In the genomic region with DNA sequence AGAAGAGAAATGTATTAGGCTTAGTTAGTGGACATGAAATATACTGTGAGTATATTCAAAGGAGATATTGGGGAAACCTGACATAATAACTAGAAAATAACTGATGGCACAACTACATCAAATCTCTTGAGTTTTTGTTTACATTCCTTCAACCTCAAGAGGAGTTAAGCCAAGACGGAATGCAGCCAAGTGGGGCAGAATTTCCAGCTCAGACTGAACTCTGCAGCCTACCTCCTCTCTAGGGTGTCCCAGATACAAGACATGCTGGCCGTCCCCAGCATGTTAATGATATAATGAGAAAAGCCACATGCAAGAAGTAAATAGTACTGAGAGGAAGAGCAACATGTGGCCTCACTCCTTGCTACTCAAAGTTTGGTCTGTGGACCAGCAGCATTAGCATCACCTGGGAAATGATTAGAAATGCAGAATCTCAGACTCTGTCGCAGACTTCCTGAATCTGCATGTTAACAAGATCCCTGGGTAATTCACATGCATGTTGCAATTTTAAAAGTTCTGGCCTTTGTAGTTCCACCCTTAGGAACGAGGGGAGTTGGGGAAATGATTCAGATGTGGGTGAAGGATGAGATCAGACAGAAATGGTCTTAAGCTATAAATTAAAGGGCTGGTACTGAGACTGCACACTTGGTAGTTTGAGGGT, we compare ENCODE assay signal across 1 cellular context.
TF ChIP-seq lines count a peak whose summit lies in the region.

No MANE protein-coding gene starts in this region.

TF ChIP-seq in GM23338, 12 proteins besides CTCF, POLR2A, EP300 and RAD21 (continued from another document):
- TF ChIP-seq, protein P1, sequence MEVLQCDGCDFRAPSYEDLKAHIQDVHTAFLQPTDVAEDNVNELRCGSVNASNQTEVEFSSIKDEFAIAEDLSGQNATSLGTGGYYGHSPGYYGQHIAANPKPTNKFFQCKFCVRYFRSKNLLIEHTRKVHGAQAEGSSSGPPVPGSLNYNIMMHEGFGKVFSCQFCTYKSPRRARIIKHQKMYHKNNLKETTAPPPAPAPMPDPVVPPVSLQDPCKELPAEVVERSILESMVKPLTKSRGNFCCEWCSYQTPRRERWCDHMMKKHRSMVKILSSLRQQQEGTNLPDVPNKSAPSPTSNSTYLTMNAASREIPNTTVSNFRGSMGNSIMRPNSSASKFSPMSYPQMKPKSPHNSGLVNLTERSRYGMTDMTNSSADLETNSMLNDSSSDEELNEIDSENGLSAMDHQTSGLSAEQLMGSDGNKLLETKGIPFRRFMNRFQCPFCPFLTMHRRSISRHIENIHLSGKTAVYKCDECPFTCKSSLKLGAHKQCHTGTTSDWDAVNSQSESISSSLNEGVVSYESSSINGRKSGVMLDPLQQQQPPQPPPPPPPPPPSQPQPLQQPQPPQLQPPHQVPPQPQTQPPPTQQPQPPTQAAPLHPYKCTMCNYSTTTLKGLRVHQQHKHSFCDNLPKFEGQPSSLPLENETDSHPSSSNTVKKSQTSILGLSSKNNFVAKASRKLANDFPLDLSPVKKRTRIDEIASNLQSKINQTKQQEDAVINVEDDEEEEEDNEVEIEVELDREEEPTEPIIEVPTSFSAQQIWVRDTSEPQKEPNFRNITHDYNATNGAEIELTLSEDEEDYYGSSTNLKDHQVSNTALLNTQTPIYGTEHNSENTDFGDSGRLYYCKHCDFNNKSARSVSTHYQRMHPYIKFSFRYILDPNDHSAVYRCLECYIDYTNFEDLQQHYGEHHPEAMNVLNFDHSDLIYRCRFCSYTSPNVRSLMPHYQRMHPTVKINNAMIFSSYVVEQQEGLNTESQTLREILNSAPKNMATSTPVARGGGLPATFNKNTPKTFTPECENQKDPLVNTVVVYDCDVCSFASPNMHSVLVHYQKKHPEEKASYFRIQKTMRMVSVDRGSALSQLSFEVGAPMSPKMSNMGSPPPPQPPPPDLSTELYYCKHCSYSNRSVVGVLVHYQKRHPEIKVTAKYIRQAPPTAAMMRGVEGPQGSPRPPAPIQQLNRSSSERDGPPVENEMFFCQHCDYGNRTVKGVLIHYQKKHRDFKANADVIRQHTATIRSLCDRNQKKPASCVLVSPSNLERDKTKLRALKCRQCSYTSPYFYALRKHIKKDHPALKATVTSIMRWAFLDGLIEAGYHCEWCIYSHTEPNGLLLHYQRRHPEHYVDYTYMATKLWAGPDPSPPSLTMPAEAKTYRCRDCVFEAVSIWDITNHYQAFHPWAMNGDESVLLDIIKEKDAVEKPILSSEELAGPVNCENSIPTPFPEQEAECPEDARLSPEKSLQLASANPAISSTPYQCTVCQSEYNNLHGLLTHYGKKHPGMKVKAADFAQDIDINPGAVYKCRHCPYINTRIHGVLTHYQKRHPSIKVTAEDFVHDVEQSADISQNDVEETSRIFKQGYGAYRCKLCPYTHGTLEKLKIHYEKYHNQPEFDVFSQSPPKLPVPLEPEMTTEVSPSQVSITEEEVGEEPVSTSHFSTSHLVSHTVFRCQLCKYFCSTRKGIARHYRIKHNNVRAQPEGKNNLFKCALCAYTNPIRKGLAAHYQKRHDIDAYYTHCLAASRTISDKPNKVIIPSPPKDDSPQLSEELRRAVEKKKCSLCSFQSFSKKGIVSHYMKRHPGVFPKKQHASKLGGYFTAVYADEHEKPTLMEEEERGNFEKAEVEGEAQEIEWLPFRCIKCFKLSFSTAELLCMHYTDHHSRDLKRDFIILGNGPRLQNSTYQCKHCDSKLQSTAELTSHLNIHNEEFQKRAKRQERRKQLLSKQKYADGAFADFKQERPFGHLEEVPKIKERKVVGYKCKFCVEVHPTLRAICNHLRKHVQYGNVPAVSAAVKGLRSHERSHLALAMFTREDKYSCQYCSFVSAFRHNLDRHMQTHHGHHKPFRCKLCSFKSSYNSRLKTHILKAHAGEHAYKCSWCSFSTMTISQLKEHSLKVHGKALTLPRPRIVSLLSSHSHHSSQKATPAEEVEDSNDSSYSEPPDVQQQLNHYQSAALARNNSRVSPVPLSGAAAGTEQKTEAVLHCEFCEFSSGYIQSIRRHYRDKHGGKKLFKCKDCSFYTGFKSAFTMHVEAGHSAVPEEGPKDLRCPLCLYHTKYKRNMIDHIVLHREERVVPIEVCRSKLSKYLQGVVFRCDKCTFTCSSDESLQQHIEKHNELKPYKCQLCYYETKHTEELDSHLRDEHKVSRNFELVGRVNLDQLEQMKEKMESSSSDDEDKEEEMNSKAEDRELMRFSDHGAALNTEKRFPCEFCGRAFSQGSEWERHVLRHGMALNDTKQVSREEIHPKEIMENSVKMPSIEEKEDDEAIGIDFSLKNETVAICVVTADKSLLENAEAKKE (CRISPR knock-in tag; IDR thresholded peaks at IDR 0.05) = no peak
- no peak for TF ChIP-seq CREB1 (CRISPR knock-in tag; IDR thresholded peaks at IDR 0.05; ENCODE audit: low read depth)
